Comparison of ENCODE assay signal across 1 cellular context in genomic region chr14:24195186-24196070, GRCh38.
TF ChIP-seq lines count a peak whose summit lies in the region.

Gene TM9SF1 (minus strand): TSS chr14:24195441. CDS start chr14:24195019, 422 bp downstream.

TF ChIP-seq in GM12878, 131 proteins besides CTCF, POLR2A, EP300 and RAD21 (continued from another document and continues in another):
- TF ChIP-seq E2F4 (IDR thresholded peaks at IDR 0.05; ENCODE audit: low read depth, low read length): peak; percentile 73
- TF ChIP-seq KDM1A (IDR thresholded peaks at IDR 0.05; ENCODE audit: borderline replicate concordance): no peak
- TF ChIP-seq PKNOX1 (IDR thresholded peaks at IDR 0.05): peak; percentile 78
- TF ChIP-seq WRNIP1 (IDR thresholded peaks at IDR 0.05; ENCODE audit: borderline replicate concordance, low read depth, low read length): no peak
- no peak; the same call in 1 of the 2 replicates for TF ChIP-seq TCF3 (IDR thresholded peaks at IDR 0.05; ENCODE audit: borderline replicate concordance, insufficient read depth, low read depth, low read length)
- no peak for TF ChIP-seq EZH2 (IDR thresholded peaks at IDR 0.05; ENCODE audit: borderline replicate concordance, control insufficient read depth, low read depth, low read length)
- TF ChIP-seq POLR2AphosphoS5 (IDR thresholded peaks at IDR 0.05; ENCODE audit: low read length): peak; percentile 76
- TF ChIP-seq ATF2 (IDR thresholded peaks at IDR 0.05; ENCODE audit: low read length): no peak
- TF ChIP-seq ETV6 (conservative IDR thresholded peaks at IDR 0.05 in 1 of 2, IDR thresholded peaks at IDR 0.05 in 1 of 2; ENCODE audit: borderline replicate concordance in 1 of 2, low read depth in 1 of 2): no peak
- TF ChIP-seq ZNF622 (IDR thresholded peaks at IDR 0.05): no peak
- TF ChIP-seq TCF12 (IDR thresholded peaks at IDR 0.05; ENCODE audit: low read depth, low read length): no peak; the same call in 1 of the 2 replicates
- TF ChIP-seq STAT3 (IDR thresholded peaks at IDR 0.05; ENCODE audit: low read depth, low read length): no peak
- peak; percentile 97 for TF ChIP-seq MEF2B (IDR thresholded peaks at IDR 0.05; ENCODE audit: partially characterized antibody, poor library complexity, severe bottlenecking)
- TF ChIP-seq ZBTB4 (CRISPR knock-in tag; IDR thresholded peaks at IDR 0.05): no peak
- TF ChIP-seq RBBP5 (conservative IDR thresholded peaks at IDR 0.05): no peak
- TF ChIP-seq TBL1XR1 (IDR thresholded peaks at IDR 0.05; ENCODE audit: low read depth, low read length): peak; percentile 17; the same call in 1 of the 2 replicates
- TF ChIP-seq NBN (IDR thresholded peaks at IDR 0.05): peak; percentile 87; the same call in 1 of the 2 replicates
- TF ChIP-seq E2F8 (IDR thresholded peaks at IDR 0.05; ENCODE audit: low read depth, partially characterized antibody): no peak
- peak; percentile 74 for TF ChIP-seq YY1 (IDR thresholded peaks at IDR 0.05; ENCODE audit: low read depth, low read length)
- TF ChIP-seq ZNF687 (IDR thresholded peaks at IDR 0.05): peak; percentile 35; the same call in 1 of the 2 replicates
- TF ChIP-seq CHD2 (IDR thresholded peaks at IDR 0.05; ENCODE audit: borderline replicate concordance, low read depth, low read length): peak; percentile 65; the same call in 1 of the 2 replicates
- TF ChIP-seq RELB (IDR thresholded peaks at IDR 0.05; ENCODE audit: low read depth): peak; percentile 71
- no peak for TF ChIP-seq TCF7 (IDR thresholded peaks at IDR 0.05; ENCODE audit: borderline replicate concordance)
- TF ChIP-seq ZNF207 (IDR thresholded peaks at IDR 0.05; ENCODE audit: borderline replicate concordance): peak; percentile 89
- TF ChIP-seq CHD1 (IDR thresholded peaks at IDR 0.05; ENCODE audit: low read depth, low read length): 0 out of 2 replicates have a peak, but pooled peaks have one; percentile 50
- TF ChIP-seq PBX3 (IDR thresholded peaks at IDR 0.05; ENCODE audit: insufficient replicate concordance, low read depth, low read length): peak; percentile 37
- peak; percentile 95 for TF ChIP-seq IRF5 (IDR thresholded peaks at IDR 0.05; ENCODE audit: borderline replicate concordance)
- peak; percentile 92 for TF ChIP-seq CBFB (IDR thresholded peaks at IDR 0.05; ENCODE audit: low read depth)
- peak; percentile 55 for TF ChIP-seq MXI1 (IDR thresholded peaks at IDR 0.05; ENCODE audit: low read depth, low read length)
- TF ChIP-seq BMI1 (IDR thresholded peaks at IDR 0.05; ENCODE audit: borderline replicate concordance): peak; percentile 99
- TF ChIP-seq ZNF274 (IDR thresholded peaks at IDR 0.05; ENCODE audit: insufficient read depth, insufficient read length): no peak
- peak in 1 of 2 experiments; percentile 63; a peak in 2 of 4 replicates for TF ChIP-seq SRF (IDR thresholded peaks at IDR 0.05; ENCODE audit: low read depth in 2 of 2, low read length in 2 of 2)
- TF ChIP-seq MTA3 (IDR thresholded peaks at IDR 0.05; ENCODE audit: borderline replicate concordance, low read length): no peak
- peak; percentile 61; the same call in 1 of the 2 replicates for TF ChIP-seq ELK1 (IDR thresholded peaks at IDR 0.05; ENCODE audit: low read depth, low read length)
- TF ChIP-seq CHD4 (IDR thresholded peaks at IDR 0.05): no peak
- TF ChIP-seq SMAD5 (IDR thresholded peaks at IDR 0.05; ENCODE audit: low read depth): no peak; the same call in 1 of the 2 replicates
- peak; percentile 98 for TF ChIP-seq GATAD2B (conservative IDR thresholded peaks at IDR 0.05; ENCODE audit: low read depth)
- peak; percentile 2; the same call in 1 of the 2 replicates for TF ChIP-seq SMC3 (IDR thresholded peaks at IDR 0.05; ENCODE audit: borderline replicate concordance, low read length)
- TF ChIP-seq SUZ12 (IDR thresholded peaks at IDR 0.05; ENCODE audit: unreplicated experiment): no peak
